1 cellular context compared by ENCODE assay signal in the genomic region with DNA sequence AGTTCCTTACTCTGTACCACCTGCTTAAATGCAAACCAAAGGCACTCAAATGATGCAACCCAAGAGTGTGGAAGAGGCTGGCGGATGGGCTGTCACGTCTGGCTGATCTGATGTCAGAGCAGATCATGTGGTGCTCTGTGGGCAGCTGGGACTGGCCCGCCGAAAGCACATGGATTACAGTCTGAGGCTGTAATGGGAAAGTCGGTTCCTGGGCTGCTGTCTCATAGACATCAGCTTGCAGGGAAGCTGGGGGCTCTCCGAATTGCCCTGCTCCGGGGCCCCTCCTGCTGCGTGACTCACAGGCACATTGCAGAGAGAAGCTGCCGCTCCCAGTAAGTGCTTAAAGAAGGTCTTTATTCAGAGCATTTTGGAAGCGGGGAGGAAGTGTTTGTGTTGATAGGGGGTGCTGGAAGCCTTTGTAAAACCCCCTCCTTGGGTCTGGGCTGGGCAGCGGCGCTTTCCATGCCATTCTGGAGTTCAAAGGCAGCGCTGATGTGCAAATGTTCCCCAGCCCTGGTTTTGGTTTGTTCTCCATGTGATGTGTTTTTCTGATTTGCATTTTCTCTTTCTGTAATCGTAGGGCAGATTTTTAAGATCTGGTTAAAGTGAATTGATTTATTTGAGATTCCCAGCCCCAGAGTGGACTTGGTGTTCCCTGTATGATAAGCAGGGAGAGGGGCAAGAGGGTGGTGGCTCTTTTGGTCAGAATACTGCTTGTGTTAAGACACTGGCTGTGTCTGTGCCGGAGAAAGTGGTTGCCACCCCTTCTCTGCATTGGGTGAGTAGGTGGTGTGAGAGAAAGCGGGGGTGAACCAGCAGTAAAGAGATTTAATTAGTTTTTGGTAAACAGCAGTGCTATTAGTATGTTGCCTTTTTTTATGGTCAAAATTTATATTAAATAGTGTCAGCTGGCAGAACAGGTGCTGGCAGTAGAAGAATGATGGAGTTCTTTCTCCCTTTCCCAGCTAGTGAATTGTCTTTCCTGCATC.
TF ChIP-seq lines count a peak whose summit lies in the region.

No MANE protein-coding gene starts in this region.

TF ChIP-seq in HEK293, 187 proteins besides CTCF, POLR2A, EP300 and RAD21 (continued from another document):
- TF ChIP-seq, protein P1, sequence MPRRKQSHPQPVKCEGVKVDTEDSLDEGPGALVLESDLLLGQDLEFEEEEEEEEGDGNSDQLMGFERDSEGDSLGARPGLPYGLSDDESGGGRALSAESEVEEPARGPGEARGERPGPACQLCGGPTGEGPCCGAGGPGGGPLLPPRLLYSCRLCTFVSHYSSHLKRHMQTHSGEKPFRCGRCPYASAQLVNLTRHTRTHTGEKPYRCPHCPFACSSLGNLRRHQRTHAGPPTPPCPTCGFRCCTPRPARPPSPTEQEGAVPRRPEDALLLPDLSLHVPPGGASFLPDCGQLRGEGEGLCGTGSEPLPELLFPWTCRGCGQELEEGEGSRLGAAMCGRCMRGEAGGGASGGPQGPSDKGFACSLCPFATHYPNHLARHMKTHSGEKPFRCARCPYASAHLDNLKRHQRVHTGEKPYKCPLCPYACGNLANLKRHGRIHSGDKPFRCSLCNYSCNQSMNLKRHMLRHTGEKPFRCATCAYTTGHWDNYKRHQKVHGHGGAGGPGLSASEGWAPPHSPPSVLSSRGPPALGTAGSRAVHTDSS (tag by site-specific recombination; IDR thresholded peaks at IDR 0.05): no peak
TF ChIP-seq in HEK293: peak in this region for 27.
